Comparison of ENCODE assay signal across 8 cellular contexts in genomic region chr19:9768175-9769112, GRCh38. TPM values are rescaled to one million over a fixed set of nuclear protein-coding genes. Genes with fewer than 3 reads are reported as not detected.
DNase-seq lines count a peak whose midpoint lies in the region; ATAC-seq and TF ChIP-seq lines count a peak whose summit lies in the region.

TSS of gene ZNF846 (minus strand) at chr19:9768738. CDS start at chr19:9764950, 3,788 bp downstream.

- H3K9me2 ChIP-seq in OCI-LY7 (ENCODE audit: insufficient read depth, low read length), result no peaks in the 10 kb centered on the region

- peak within 1 kb of the TSS; percentile 77 for H3K27ac ChIP-seq in OCI-LY7 (ENCODE audit: low read depth, low read length, poor library complexity, severe bottlenecking)
- H3K27ac ChIP-seq in epithelial cell of prostate, result peak within 1 kb of the TSS; percentile 91

- POLR2A ChIA-PET in OCI-LY7 (lab: Charles Lee), result interaction anchor here (0.5 to 1.1 kb wide), 5 partner anchors 10 to 276 kb away, joined by 3 to 4 read pairs (median 3); no protein-coding TSS in a partner anchor

- H3K4me3 ChIP-seq in OCI-LY7 (ENCODE audit: low read depth, low read length, poor library complexity, severe bottlenecking) (peak within 1 kb of the TSS; percentile 82), mucosa of descending colon (peak within 1 kb of the TSS; percentile 33)

- H4K20me1 ChIP-seq in OCI-LY7 (ENCODE audit: insufficient read depth, low read length), result no peaks in the 10 kb centered on the region

- CTCF ChIA-PET in OCI-LY7 (lab: Charles Lee; ENCODE audit: unreplicated experiment), result interaction anchor here (0.5 to 0.6 kb wide), 2 partner anchors 106 to 142 kb away, joined by 3 read pairs; no protein-coding TSS in a partner anchor

- H3K9me3 ChIP-seq in OCI-LY7 (ENCODE audit: low read length) (peaks cover 6% of the 10 kb centered on the region; the same call in 1 of the 2 replicates), mucosa of descending colon (peaks cover 6% of the 10 kb centered on the region)

- H3K79me2 ChIP-seq in OCI-LY7 (ENCODE audit: insufficient read depth, low read depth, low read length), result peaks cover 16% of the 10 kb centered on the region; the same call in 1 of the 2 replicates

- intact Hi-C loops in OCI-LY7 (cut with micrococcal nuclease; ENCODE audit: unreplicated experiment) (loop anchor here (1.0 to 2.0 kb wide), 4 partner anchors 17 to 147 kb away; partner anchors contain the start of genes FBXL12, ZNF561 and ZNF562), mucosa of descending colon (cut with DNase I, micrococcal nuclease) (loop anchor here in 1 of 2 donors (2.0 kb wide), 1 partner anchor 16 kb away; no protein-coding TSS in a partner anchor)

- peak within 1 kb of the TSS; percentile 93 for H2AFZ ChIP-seq in OCI-LY7 (ENCODE audit: low read length)

- ATAC-seq in GM21515 (IDR thresholded peaks at IDR 0.05; ENCODE audit: unreplicated experiment) (peak; percentile 98), mucosa of descending colon (peak; percentile 99)

- H3K36me3 ChIP-seq in OCI-LY7 (ENCODE audit: insufficient read depth, low read length) (no peaks in the 10 kb centered on the region), mucosa of descending colon (ENCODE audit: low read depth) (no peaks in the 10 kb centered on the region)

- peak within 1 kb of the TSS; percentile 92 for H3K4me2 ChIP-seq in OCI-LY7 (ENCODE audit: low read length)

- TF ChIP-seq CTCF in OCI-LY7 (conservative IDR thresholded peaks at IDR 0.05; ENCODE audit: low read length) (no peak), mucosa of descending colon (IDR thresholded peaks at IDR 0.05) (no peak)

- BruUV-seq in OCI-LY7 (replicated peaks; lab: Mats Ljungman, UMichigan), result TSS peak; percentile 80

- peaks cover 15% of the 10 kb centered on the region for H3K4me1 ChIP-seq in OCI-LY7 (ENCODE audit: insufficient read depth, low read length, poor library complexity, severe bottlenecking)
- peaks cover 14% of the 10 kb centered on the region for H3K4me1 ChIP-seq in mucosa of descending colon (ENCODE audit: low read depth)

- DNase-seq in DMS 273 (lab: John Stamatoyannopoulos, UW; ENCODE audit: unreplicated experiment) (peak; percentile 99), HuH-7.5 (ENCODE audit: low spot score) (peak; percentile 87), OCI-LY7 (ENCODE audit: low spot score) (peak; percentile 98), epithelial cell of prostate (ENCODE audit: low read depth, low spot score) (peak; percentile 87), mucosa of descending colon (peak; percentile 96)
- DNase-seq in activated T-cell treated with anti-CD3 and anti-CD28 coated beads, Interleukin-2, amount 50 U/mL, for 1 hour, result peak; percentile 94
- peak; percentile 83 for DNase-seq in stimulated activated CD8-positive, alpha-beta memory T cell treated with anti-CD3 and anti-CD28 coated beads, Interleukin-4, amount 100 ng/mL, for 1 hour (ENCODE audit: low read depth in 2 of 2, low spot score in 1 of 2)

RNA-seq across cellular contexts. Expression of gene ZNF846, which starts in this region (rescaled TPM):
- 10.6 and 11.7 TPM in 2 replicates for total RNA-seq in OCI-LY7 (2014; rRNA removed; shearing (Covaris generic))
- total RNA-seq in OCI-LY7 (2022), result 10.9 and 16.6 TPM in 2 replicates
- total RNA-seq in mucosa of descending colon, result 10 to 100 TPM; 13.4 to 22.1 (median 20.2) TPM

Comparison
In these comparisons a context has a peak if more than half of its experiments do, and no peak if none do; other contexts are left out.
1. Peak in every context shown above with its lines: DNase-seq, ATAC-seq, H3K4me3 ChIP-seq and H3K27ac ChIP-seq.